In genomic region chr13:34816543-34816942, GRCh38 we compare ENCODE assay signal across 16 cellular contexts.
DNase-seq lines count a peak whose midpoint lies in the region; FAIRE-seq and TF ChIP-seq lines count a peak whose summit lies in the region.
"Had no signal": no experiment of that assay in that cellular context is flagged by ENCODE, and none has a peak within 500 bp of the region (broad histone marks: within the 10 kb centered on the region; RNA-seq: fewer than 3 reads in every experiment).

No MANE protein-coding gene starts in this region.

- peak overlapping the region; percentile 1; the same call in 1 of the 2 replicates for H3K9ac ChIP-seq in iPS-20b (ENCODE audit: low read depth, low read length)
- H3K9ac ChIP-seq: parathyroid adenoma had no signal

- peak overlapping the region; percentile 78 for H3K27ac ChIP-seq in caudate nucleus (ENCODE audit: low read depth, low read length)
- H3K27ac ChIP-seq in iPS-20b (ENCODE audit: low read length): no peak overlapping the region
- peak overlapping the region in 3 of 5 donors; percentile 11 to 52 (median 23) for H3K27ac ChIP-seq in stomach
- H3K27ac ChIP-seq: cardiac muscle cell, parathyroid adenoma, VCaP had no signal

- TF ChIP-seq POLR2A in stomach (IDR thresholded peaks at IDR 0.05): no peak

- 48 to 64% (median 54%) methylated on average over 2 of the region's 2 CpGs for WGBS in stomach, 5 donors

- TF ChIP-seq EP300 in stomach (IDR thresholded peaks at IDR 0.05): no peak

- no peak for FAIRE-seq in HTR-8/SVneo (lab: Jason Lieb, UNC)
- FAIRE-seq: urothelium cell line had no signal

- DNase-seq in GM04503 (ENCODE audit: low read depth) (peak; percentile 26), caudate nucleus (lab: John Stamatoyannopoulos, UW) (no peak), stomach (no peak), NCI-H2029 (lab: John Stamatoyannopoulos, UW) (no peak), cerebellar cortex (ENCODE audit: low spot score) (no peak), HTR-8/SVneo (ENCODE audit: insufficient read length, low spot score) (no peak), LoVo (ENCODE audit: low spot score) (no peak)
- DNase-seq: activated CD8-positive, alpha-beta memory T cell treated with anti-CD3 and anti-CD28 coated beads for 24 hours; activated effector memory CD4-positive, alpha-beta T cell treated with anti-CD3 and anti-CD28 coated beads, Interleukin-2, amount 50 U/mL, for 16 hours; C1 segment of cervical spinal cord; OCI-M1 had no signal

- no peaks in the 10 kb centered on the region for H3K36me3 ChIP-seq in iPS-20b (ENCODE audit: insufficient read depth, low read depth, low read length)
- H3K36me3 ChIP-seq in stomach: no peaks in the 10 kb centered on the region
- H3K36me3 ChIP-seq: cardiac muscle cell had no signal

- intact Hi-C loops in stomach (cut with DNase I; ENCODE audit: low total_unique reads): no loop called here

- H3K27me3 ChIP-seq in iPS-20b (ENCODE audit: insufficient read depth, low read length) (no peaks in the 10 kb centered on the region), stomach (no peaks in the 10 kb centered on the region)
- H3K27me3 ChIP-seq: cardiac muscle cell had no signal

- H3K9me3 ChIP-seq in iPS-20b (ENCODE audit: insufficient read depth, low read depth, low read length): peaks cover 20% of the 10 kb centered on the region; the same call in 1 of the 2 replicates
- H3K9me3 ChIP-seq in stomach: peaks cover 0 to 14% (median 0%) of the 10 kb centered on the region in 4 donors

- H3K4me1 ChIP-seq in iPS-20b (ENCODE audit: insufficient read depth, low read length): peaks cover 25% of the 10 kb centered on the region
- peaks cover 0 to 22% (median 9%) of the 10 kb centered on the region in 4 donors for H3K4me1 ChIP-seq in stomach
- H3K4me1 ChIP-seq: parathyroid adenoma had no signal

- H3K4me3 ChIP-seq in iPS-20b (ENCODE audit: low read length) (peak overlapping the region; percentile 29), stomach (no peak overlapping the region)
- H3K4me3 ChIP-seq: cardiac muscle cell had no signal

- no peak for TF ChIP-seq CTCF in stomach (IDR thresholded peaks at IDR 0.05)
